ENCODE assay signal across 22 cellular contexts in genomic region chr1:201048521-201048920, GRCh38. TPM values are rescaled to one million over a fixed set of nuclear protein-coding genes. Genes with fewer than 3 reads are reported as not detected.
DNase-seq lines count a peak whose midpoint lies in the region; ATAC-seq, FAIRE-seq and TF ChIP-seq lines count a peak whose summit lies in the region.
"Had no signal": no experiment of that assay in that cellular context is flagged by ENCODE, and none has a peak within 500 bp of the region (broad histone marks: within the 10 kb centered on the region; RNA-seq: fewer than 3 reads in every experiment).

No MANE protein-coding gene starts in this region.

- H3K4me2 ChIP-seq in H1 (ENCODE audit: insufficient read depth in 1 of 2, low read depth in 2 of 2, low read length in 2 of 2) = no peak overlapping the region
- no peak overlapping the region for H3K4me2 ChIP-seq in neuronal stem cell (ENCODE audit: insufficient read depth, low read length, poor library complexity, severe bottlenecking)
- no peak overlapping the region for H3K4me2 ChIP-seq in H9 (ENCODE audit: insufficient read depth, insufficient read length, low read length)
- H3K4me2 ChIP-seq: A549 had no signal

- peaks cover 5 to 16% of the 10 kb centered on the region in 2 experiments for H3K4me1 Mint-ChIP-seq in H9

- H3K18ac ChIP-seq in H1 (ENCODE audit: extremely low read depth, low read length) (no peak overlapping the region; the same call in 1 of the 2 replicates), neuronal stem cell (ENCODE audit: low read length) (peak overlapping the region; percentile 25), H9 (ENCODE audit: insufficient read length, low read depth, low read length) (no peak overlapping the region)

- H3K4me1 ChIP-seq in left ventricle myocardium inferior (no peaks in the 10 kb centered on the region), H1 (replicated peaks in 1 of 4; ENCODE audit: control insufficient read depth in 3 of 4, insufficient read depth in 4 of 4, low read length in 3 of 4) (no peaks in the 10 kb centered on the region; a peak in 1 of 7 replicates), neuronal stem cell (ENCODE audit: control insufficient read depth in 2 of 2, insufficient read depth in 1 of 2, low read depth in 1 of 2, low read length in 2 of 2) (peaks cover 7% of the 10 kb centered on the region in 2 donors), H9 (ENCODE audit: insufficient read depth, low read length) (no peaks in the 10 kb centered on the region)
- H3K4me1 ChIP-seq: A549, Caco-2 had no signal

- H3K56ac ChIP-seq in H1 (replicated peaks; ENCODE audit: insufficient read length, low read depth, low read length) = no peak overlapping the region
- H3K56ac ChIP-seq in H9 (ENCODE audit: insufficient read length, low read depth, low read length) = no peak overlapping the region

- H4K8ac ChIP-seq in H1 (ENCODE audit: extremely low read depth, insufficient read depth, low read length) = no peak overlapping the region; the same call in 1 of the 2 replicates
- no peak overlapping the region for H4K8ac ChIP-seq in neuronal stem cell (ENCODE audit: low read depth, low read length)
- H4K8ac ChIP-seq in H9 (replicated peaks; ENCODE audit: insufficient read length, low read depth, low read length) = no peak overlapping the region

- H3K27ac ChIP-seq in left ventricle myocardium inferior (replicated peaks) (no peak overlapping the region), H1 (ENCODE audit: low read depth, low read length) (no peak overlapping the region), neuronal stem cell (replicated peaks; ENCODE audit: low read length) (no peak overlapping the region), H9 (ENCODE audit: insufficient read length, low read depth, low read length) (no peak overlapping the region)
- H3K27ac ChIP-seq: 22Rv1, A549, C4-2B had no signal

- POLR2A ChIA-PET in H1 (lab: Charles Lee; ENCODE audit: partially characterized antibody) = interaction anchor here (0.8 to 2.6 kb wide), 2 partner anchors 9 to 10 kb away, joined by 3 to 8 read pairs; no protein-coding TSS in a partner anchor

- H2BK120ac ChIP-seq in H1 (replicated peaks; ENCODE audit: low read depth, low read length) (no peak overlapping the region), neuronal stem cell (ENCODE audit: low read depth, low read length) (no peak overlapping the region), H9 (ENCODE audit: low read depth, low read length, poor library complexity, severe bottlenecking) (no peak overlapping the region)

- TF ChIP-seq POLR2A in H1 (IDR thresholded peaks at IDR 0.05; ENCODE audit: control extremely low read depth in 1 of 2, low read depth in 2 of 2, low read length in 2 of 2) = no peak

- no peak overlapping the region for H3T11ph ChIP-seq in H9 (ENCODE audit: low read length)

- H3K36me3 ChIP-seq in left ventricle myocardium inferior = no peaks in the 10 kb centered on the region
- H3K36me3 ChIP-seq in H1 (ENCODE audit: control insufficient read depth in 2 of 4, insufficient read depth in 4 of 4, low read length in 3 of 4) = no peaks in the 10 kb centered on the region
- no peaks in the 10 kb centered on the region for H3K36me3 ChIP-seq in neuronal stem cell (replicated peaks in 1 of 2; ENCODE audit: control insufficient read depth in 2 of 2, insufficient read depth in 2 of 2, low read length in 2 of 2)

- H3K9ac ChIP-seq in H1 (replicated peaks in 1 of 4; ENCODE audit: extremely low read depth in 1 of 4, low read depth in 3 of 4, low read length in 3 of 4) (no peak overlapping the region), neuronal stem cell (ENCODE audit: low read depth, low read length, poor library complexity) (no peak overlapping the region), H9 (ENCODE audit: extremely low read depth, insufficient read length, low read length) (no peak overlapping the region)

- H2AFZ ChIP-seq in H1 (ENCODE audit: low read length) = no peak overlapping the region
- no peak overlapping the region for H2AFZ ChIP-seq in neuronal stem cell (ENCODE audit: low read length)
- no peak overlapping the region for H2AFZ ChIP-seq in H9 (ENCODE audit: low read length)

- no peak overlapping the region for H2BK15ac ChIP-seq in H1 (ENCODE audit: low read length)
- H2BK15ac ChIP-seq in neuronal stem cell (ENCODE audit: low read length) = no peak overlapping the region
- H2BK15ac ChIP-seq in H9 (ENCODE audit: low read depth, low read length) = no peak overlapping the region

- H2AK5ac ChIP-seq in H1 (ENCODE audit: low read depth, low read length) (no peak overlapping the region), neuronal stem cell (ENCODE audit: low read depth, low read length) (no peak overlapping the region), H9 (ENCODE audit: insufficient read length, low read length) (no peak overlapping the region)

- H2BK5ac ChIP-seq in H1 (ENCODE audit: low read depth, low read length) (no peak overlapping the region), neuronal stem cell (ENCODE audit: low read length) (no peak overlapping the region), H9 (ENCODE audit: insufficient read length, low read length) (no peak overlapping the region)

- H3K79me2 ChIP-seq in H1 (ENCODE audit: control insufficient read depth in 1 of 2, insufficient read depth in 2 of 2, low read length in 2 of 2) (no peaks in the 10 kb centered on the region), H9 (ENCODE audit: insufficient read depth, low read length) (no peaks in the 10 kb centered on the region)

- H4K20me1 ChIP-seq in H1 (replicated peaks in 1 of 2; ENCODE audit: control insufficient read depth in 1 of 2, insufficient read depth in 2 of 2, low read length in 2 of 2) = no peaks in the 10 kb centered on the region
- H4K20me1 ChIP-seq in H9 (ENCODE audit: control insufficient read depth, insufficient read depth, insufficient read length) = no peaks in the 10 kb centered on the region

- H3K4me3 Mint-ChIP-seq in H9 = no peak overlapping the region
- H3K4me3 Mint-ChIP-seq: B cell; CD4-positive, alpha-beta T cell; CD8-positive, alpha-beta T cell had no signal

- no peaks in the 10 kb centered on the region for H3K9me3 ChIP-seq in left ventricle myocardium inferior (replicated peaks)
- no peaks in the 10 kb centered on the region for H3K9me3 ChIP-seq in H1 (ENCODE audit: insufficient read depth in 2 of 2, low read depth in 1 of 2, low read length in 1 of 2)
- no peaks in the 10 kb centered on the region for H3K9me3 ChIP-seq in neuronal stem cell (replicated peaks in 1 of 2; ENCODE audit: control insufficient read depth in 2 of 2, insufficient read depth in 1 of 2, low read depth in 1 of 2, low read length in 2 of 2)
- H3K9me3 ChIP-seq in H9 (ENCODE audit: control insufficient read depth, low read depth, low read length) = no peaks in the 10 kb centered on the region
- H3K9me3 ChIP-seq: A549, Caco-2 had no signal

- CTCF ChIA-PET in H1 (lab: Charles Lee; ENCODE audit: partially characterized antibody) = interaction anchor here (0.9 to 23.3 kb wide), 15 partner anchors 9 to 71 kb away, joined by 3 to 640 read pairs (median 4); partner anchors contain the start of gene KIF21B

- no peaks in the 10 kb centered on the region for H3K9me3 Mint-ChIP-seq in H9
- H3K9me3 Mint-ChIP-seq: CD4-positive, alpha-beta T cell; CD8-positive, alpha-beta T cell had no signal

- no peak for ATAC-seq in Right ventricle myocardium inferior
- ATAC-seq: A549; CD8-positive, alpha-beta T cell had no signal

- no peak for TF ChIP-seq EP300 in H1 (IDR thresholded peaks at IDR 0.05; ENCODE audit: borderline replicate concordance in 1 of 2, low read depth in 2 of 2, low read length in 2 of 2)

- H3K14ac ChIP-seq in H1 (ENCODE audit: insufficient read length) (no peak overlapping the region), neuronal stem cell (ENCODE audit: low read length) (no peak overlapping the region), H9 (ENCODE audit: insufficient read depth, low read length) (no peak overlapping the region; the same call in 1 of the 2 replicates)

- WGBS in H1 (ENCODE audit: extremely low coverage in 1 of 2, insufficient coverage in 1 of 2, insufficient read length in 1 of 2, insufficient replicate concordance in 2 of 2, low coverage in 1 of 2, low lambda C conversion rate in 2 of 2, missing lambda C conversion rate in 1 of 2), 2 experiments = 85% methylated on average over 12 of the region's 13 CpGs; no CpG with 5 or more reads in 1 of the 2 experiments
- WGBS in neuronal stem cell (ENCODE audit: extremely low coverage in 2 of 2, insufficient read length in 2 of 2, insufficient replicate concordance in 1 of 2), 2 donors = no CpG with 5 or more reads among the region's 13 CpGs
- WGBS in H9 (ENCODE audit: extremely low coverage, insufficient read length, low lambda C conversion rate) = no CpG with 5 or more reads among the region's 13 CpGs

- FAIRE-seq in H1 (lab: Jason Lieb, UNC) = no peak
- FAIRE-seq: A549, D721Med, G401.6, GM12891, GM19239 had no signal

- H3K23me2 ChIP-seq in H1 (ENCODE audit: low read depth, low read length) = no peaks in the 10 kb centered on the region
- no peaks in the 10 kb centered on the region for H3K23me2 ChIP-seq in H9 (ENCODE audit: insufficient read length, low read depth, low read length, poor library complexity, severe bottlenecking)

- H3K79me1 ChIP-seq in H1 (ENCODE audit: low read depth, low read length) (no peaks in the 10 kb centered on the region), neuronal stem cell (ENCODE audit: low read depth, low read length) (no peaks in the 10 kb centered on the region), H9 (ENCODE audit: insufficient read depth, low read depth, low read length, poor library complexity, severe bottlenecking) (no peaks in the 10 kb centered on the region)

- H2BK12ac ChIP-seq in H1 (ENCODE audit: low read depth, low read length) (no peak overlapping the region; the same call in 1 of the 2 replicates), neuronal stem cell (ENCODE audit: low read length) (no peak overlapping the region), H9 (ENCODE audit: insufficient read length, low read depth, low read length) (no peak overlapping the region)

- no peak overlapping the region for H4K5ac ChIP-seq in H1 (ENCODE audit: insufficient read length, low read depth, low read length)
- H4K5ac ChIP-seq in H9 (ENCODE audit: insufficient read length, low read depth, low read length) = no peak overlapping the region

- H3K27me3 ChIP-seq in left ventricle myocardium inferior (ENCODE audit: low read depth) (peaks cover 44% of the 10 kb centered on the region), H1 (replicated peaks in 1 of 4; ENCODE audit: control insufficient read depth in 3 of 4, extremely low read depth in 1 of 4, insufficient read depth in 3 of 4, low read length in 3 of 4) (no peaks in the 10 kb centered on the region), neuronal stem cell (ENCODE audit: control insufficient read depth in 3 of 3, insufficient read depth in 3 of 3, low read depth in 1 of 3, low read length in 3 of 3) (peaks cover 0 to 24% (median 0%) of the 10 kb centered on the region in 3 experiments), H9 (ENCODE audit: insufficient read depth, low read length) (no peaks in the 10 kb centered on the region)

- H3K4me3 ChIP-seq in left ventricle myocardium inferior (no peak overlapping the region), H1 (ENCODE audit: extremely low read depth in 1 of 4, insufficient read depth in 2 of 4, low read depth in 3 of 4, low read length in 4 of 4) (no peak overlapping the region), neuronal stem cell (ENCODE audit: low read length in 2 of 2) (peak overlapping the region in 1 of 2 donors; percentile 54)
- H3K4me3 ChIP-seq: A549 had no signal

- TF ChIP-seq CTCF in left ventricle myocardium inferior (IDR thresholded peaks at IDR 0.05; ENCODE audit: borderline replicate concordance) = no peak
- TF ChIP-seq CTCF in H1 (IDR thresholded peaks at IDR 0.05; ENCODE audit: control extremely low read depth in 1 of 3, insufficient read depth in 1 of 3, low read depth in 1 of 3, low read length in 3 of 3) = no peak
- no peak for TF ChIP-seq CTCF in H9 (conservative IDR thresholded peaks at IDR 0.05)

- H3K27me3 Mint-ChIP-seq in H9 (ENCODE audit: low read depth) = peaks cover 9% of the 10 kb centered on the region
- H3K27me3 Mint-ChIP-seq: CD4-positive, alpha-beta T cell had no signal

- H2BK20ac ChIP-seq in H1 (ENCODE audit: low read length) = no peak overlapping the region
- no peak overlapping the region for H2BK20ac ChIP-seq in H9 (ENCODE audit: low read depth, low read length, poor library complexity, severe bottlenecking)

- intact Hi-C loops in Right ventricle myocardium inferior (cut with DNase I) (no loop called here), left ventricle myocardium inferior (cut with micrococcal nuclease) (no loop called here)

- H4K91ac ChIP-seq in H1 (replicated peaks; ENCODE audit: insufficient read length, low read length) (peak overlapping the region; percentile 11), neuronal stem cell (ENCODE audit: low read depth, low read length, poor library complexity) (no peak overlapping the region), H9 (ENCODE audit: insufficient read length, low read depth, low read length) (no peak overlapping the region)

- no peak overlapping the region for H3K27ac Mint-ChIP-seq in H9
- H3K27ac Mint-ChIP-seq: B cell; CD4-positive, alpha-beta T cell; CD8-positive, alpha-beta T cell had no signal

- no peaks in the 10 kb centered on the region for H3K36me3 Mint-ChIP-seq in H9 (ENCODE audit: insufficient read depth in 1 of 3, low read depth in 3 of 3)
- H3K36me3 Mint-ChIP-seq: CD8-positive, alpha-beta T cell had no signal

- no peak overlapping the region for H3K4ac ChIP-seq in H1 (replicated peaks; ENCODE audit: insufficient read length, low read depth, low read length)
- H3K4ac ChIP-seq in neuronal stem cell (ENCODE audit: low read length) = peak overlapping the region; percentile 76
- H3K4ac ChIP-seq in H9 (ENCODE audit: low read depth, low read length) = no peak overlapping the region

- no peak overlapping the region for H3K23ac ChIP-seq in H1 (ENCODE audit: insufficient read length)
- H3K23ac ChIP-seq in neuronal stem cell (ENCODE audit: low read depth, low read length, poor library complexity) = no peak overlapping the region
- no peak overlapping the region for H3K23ac ChIP-seq in H9 (ENCODE audit: insufficient read length, low read depth, low read length)

- no peak for TF ChIP-seq RAD21 in H1 (IDR thresholded peaks at IDR 0.05 in 1 of 2, conservative IDR thresholded peaks at IDR 0.05 in 1 of 2; ENCODE audit: low read depth in 2 of 2, low read length in 2 of 2)

- DNase-seq in Right ventricle myocardium inferior (ENCODE audit: missing footprints) (peak; percentile 35), left ventricle myocardium inferior (no peak), H1 (ENCODE audit: low read depth in 1 of 2, low spot score in 2 of 2) (no peak), neuronal stem cell (ENCODE audit: low spot score) (no peak), cerebellar cortex (ENCODE audit: low spot score) (no peak), NCI-H1417 (lab: John Stamatoyannopoulos, UW) (no peak), H9 (no peak)
- DNase-seq: AML-193; Caco-2; Calu3; CD4-positive, alpha-beta T cell; CD8-positive, alpha-beta T cell; DMS79 treated with DMSO at 0.1 percent for 48 hours; GF-D8 had no signal

RNA-seq across cellular contexts. Expression of gene KIF21B, which starts 25.0 kb away (rescaled TPM):
- 0.43 TPM for total RNA-seq in Right ventricle myocardium inferior
- total RNA-seq in left ventricle myocardium inferior = 0.47 TPM
- total RNA-seq in H1 (2021; fragmentation: NEBNext Ultra II Directional; extraction: Animal tissue kit (Norgen Biotek cat#: 25700)) = 26.5 and 27.2 TPM in 2 replicates
- polyA plus RNA-seq in H1 (2011; rRNA removed) = 10.8 and 20.1 TPM in 2 replicates
- polyA plus RNA-seq in H1 (2011; cell fraction: cytosol; rRNA removed) = 12.4 TPM
- 38.7 TPM for polyA plus RNA-seq in H1 (2011; cell fraction: nucleus; rRNA removed)
- 10.4 to 15.3 TPM (median 13.4 TPM) in 4 replicates for polyA plus RNA-seq in H1 (2012, experiment 1 of 2)
- polyA plus RNA-seq in H1 (2012, experiment 2 of 2) = 10.2 TPM
- 9.0 TPM for polyA plus RNA-seq in H1 (2013, experiment 1 of 2)
- polyA plus RNA-seq in H1 (2013, experiment 2 of 2) = 8.8 TPM
- 15.0 and 21.9 TPM in 2 replicates for polyA minus RNA-seq in H1 (2011; rRNA and poly(A)+ RNA removed)
- polyA minus RNA-seq in H1 (2011; cell fraction: cytosol; rRNA and poly(A)+ RNA removed) = 17.5 TPM
- 22.0 TPM for polyA minus RNA-seq in H1 (2011; cell fraction: nucleus; rRNA and poly(A)+ RNA removed)
- 8.0 TPM for polyA plus RNA-seq in neuronal stem cell (2013, experiment 1 of 2)
- polyA plus RNA-seq in neuronal stem cell (2013, experiment 2 of 2) = 8.0 TPM
- 7.0 and 7.5 TPM in 2 replicates for total RNA-seq in H9 (2021)
